Comparison of ENCODE assay signal across 8 cellular contexts in genomic region chr17:41527076-41528023, GRCh38. TPM values are rescaled to one million over a fixed set of nuclear protein-coding genes. Genes with fewer than 3 reads are reported as not detected.
DNase-seq lines count a peak whose midpoint lies in the region; ATAC-seq, FAIRE-seq and TF ChIP-seq lines count a peak whose summit lies in the region.
"Had no signal": no experiment of that assay in that cellular context is flagged by ENCODE, and none has a peak within 500 bp of the region (broad histone marks: within the 10 kb centered on the region; RNA-seq: fewer than 3 reads in every experiment).

No MANE protein-coding gene starts in this region.

- peak overlapping the region; percentile 58 for H3K27ac Mint-ChIP-seq in astrocyte (ENCODE audit: unreplicated experiment)
- H3K27ac Mint-ChIP-seq in stimulated activated memory B cell treated with anti-CD40 and anti-IgM and Interleukin-4, amounts not matched to agents 10 μg/mL and 1 μg/mL and 100 μg/mL, for 72 hours: no peak overlapping the region

- WGBS in HUES64: 1% methylated on average over 60 of the region's 60 CpGs

- H3K4me1 Mint-ChIP-seq in astrocyte (ENCODE audit: low read depth, unreplicated experiment): peaks cover 16% of the 10 kb centered on the region
- peaks cover 15% of the 10 kb centered on the region for H3K4me1 Mint-ChIP-seq in stimulated activated memory B cell treated with anti-CD40 and anti-IgM and Interleukin-4, amounts not matched to agents 10 μg/mL and 1 μg/mL and 100 μg/mL, for 72 hours

- DNase-seq in astrocyte (ENCODE audit: low read depth) (no peak), iPS-NIHi11 (ENCODE audit: low spot score) (peak; percentile 60)
- DNase-seq in stimulated activated CD4-positive, alpha-beta T cell treated with anti-CD3 and anti-CD28 coated beads, Interleukin-1b, Interleukin-23, amount 100 ng/mL, for 48 hours: no peak
- DNase-seq: anterior cingulate cortex had no signal

- FAIRE-seq in astrocyte (lab: Jason Lieb, UNC): no peak

- ATAC-seq in stimulated activated memory B cell treated with anti-CD40 and anti-IgM and Interleukin-4, amounts not matched to agents 10 μg/mL and 1 μg/mL and 100 μg/mL, for 72 hours: no peak
- ATAC-seq in HG03442 (IDR thresholded peaks at IDR 0.05; ENCODE audit: unreplicated experiment): no peak
- no peak for ATAC-seq in HG03432 (IDR thresholded peaks at IDR 0.05; ENCODE audit: unreplicated experiment)

- no peak for TF ChIP-seq CTCF in astrocyte (IDR thresholded peaks at IDR 0.05; ENCODE audit: insufficient read depth, low read depth, low read length)

- peak overlapping the region; percentile 91 for H3K9ac ChIP-seq in HUES64 (ENCODE audit: low read depth, low read length)
- peak overlapping the region; percentile 72 for H3K9ac ChIP-seq in astrocyte (ENCODE audit: low read length)

- H3K79me2 ChIP-seq in astrocyte (ENCODE audit: insufficient read depth, low read length): peaks cover 12% of the 10 kb centered on the region

- H3K4me3 ChIP-seq in HUES64 (ENCODE audit: low read length): peak overlapping the region; percentile 93
- peak overlapping the region; percentile 57 for H3K4me3 ChIP-seq in astrocyte (ENCODE audit: insufficient read depth, low read depth, low read length)

- no peaks in the 10 kb centered on the region for H3K9me3 ChIP-seq in HUES64 (ENCODE audit: insufficient read depth, low read depth, low read length)
- H3K9me3 ChIP-seq in astrocyte (ENCODE audit: insufficient read depth, low read depth, low read length): no peaks in the 10 kb centered on the region

- no peaks in the 10 kb centered on the region for H3K9me3 Mint-ChIP-seq in astrocyte (ENCODE audit: unreplicated experiment)
- no peaks in the 10 kb centered on the region for H3K9me3 Mint-ChIP-seq in stimulated activated memory B cell treated with anti-CD40 and anti-IgM and Interleukin-4, amounts not matched to agents 10 μg/mL and 1 μg/mL and 100 μg/mL, for 72 hours

- peak overlapping the region; percentile 91 for H2AFZ ChIP-seq in astrocyte (ENCODE audit: low read depth, low read length)

- H3K27me3 ChIP-seq in HUES64 (ENCODE audit: insufficient read depth, low read length) (0 out of 2 replicates have a peak, but pooled peaks cover 6% of the 10 kb centered on the region), astrocyte (ENCODE audit: insufficient read depth, low read length) (no peaks in the 10 kb centered on the region)

- peak overlapping the region; percentile 88 for H3K4me2 ChIP-seq in astrocyte (ENCODE audit: low read length)

- H3K27ac ChIP-seq in HUES64 (ENCODE audit: low read depth, low read length) (peak overlapping the region; percentile 88), astrocyte (ENCODE audit: low read depth, low read length) (no peak overlapping the region)

- H3K4me1 ChIP-seq in HUES64 (ENCODE audit: insufficient read depth, low read length): peaks cover 16% of the 10 kb centered on the region
- peaks cover 35% of the 10 kb centered on the region for H3K4me1 ChIP-seq in astrocyte (ENCODE audit: insufficient read depth, low read length)

- peak overlapping the region; percentile 86 for H3K4me3 Mint-ChIP-seq in astrocyte (ENCODE audit: unreplicated experiment)
- H3K4me3 Mint-ChIP-seq in stimulated activated memory B cell treated with anti-CD40 and anti-IgM and Interleukin-4, amounts not matched to agents 10 μg/mL and 1 μg/mL and 100 μg/mL, for 72 hours: peak overlapping the region; percentile 5

- peaks cover 29% of the 10 kb centered on the region for H3K36me3 ChIP-seq in HUES64 (ENCODE audit: insufficient read depth, low read length)
- no peaks in the 10 kb centered on the region for H3K36me3 ChIP-seq in astrocyte (ENCODE audit: insufficient read depth, low read length)

- peaks cover 9% of the 10 kb centered on the region for H3K27me3 Mint-ChIP-seq in astrocyte (ENCODE audit: low read depth, unreplicated experiment)
- peaks cover 70% of the 10 kb centered on the region for H3K27me3 Mint-ChIP-seq in stimulated activated memory B cell treated with anti-CD40 and anti-IgM and Interleukin-4, amounts not matched to agents 10 μg/mL and 1 μg/mL and 100 μg/mL, for 72 hours

- no peaks in the 10 kb centered on the region for H4K20me1 ChIP-seq in astrocyte (ENCODE audit: insufficient read depth, low read length)

- H3K36me3 Mint-ChIP-seq in astrocyte (ENCODE audit: low read depth, unreplicated experiment): no peaks in the 10 kb centered on the region
- no peaks in the 10 kb centered on the region for H3K36me3 Mint-ChIP-seq in stimulated activated memory B cell treated with anti-CD40 and anti-IgM and Interleukin-4, amounts not matched to agents 10 μg/mL and 1 μg/mL and 100 μg/mL, for 72 hours

RNA-seq across cellular contexts. Expression of gene KRT19, which starts 0.8 kb away (rescaled TPM):
- polyA plus RNA-seq in HUES64 (2013, experiment 1 of 2): 105 TPM
- 101 TPM for polyA plus RNA-seq in HUES64 (2013, experiment 2 of 2)
- 113 and 210 TPM in 2 replicates for total RNA-seq in astrocyte

RNA-seq across cellular contexts. Expression of gene KRT15, which starts 8.7 kb away (rescaled TPM):
- polyA plus RNA-seq in HUES64 (2013, experiment 1 of 2): 0.35 TPM
- 0.38 TPM for polyA plus RNA-seq in HUES64 (2013, experiment 2 of 2)
- 0.26 and 0.79 TPM in 2 replicates for total RNA-seq in astrocyte

RNA-seq across cellular contexts. Expression of gene KRT13, which starts 21.9 kb away (rescaled TPM):
- not detected for polyA plus RNA-seq in HUES64 (2013, experiment 1 of 2)
- polyA plus RNA-seq in HUES64 (2013, experiment 2 of 2): not detected
- not detected in 2 replicates for total RNA-seq in astrocyte

RNA-seq across cellular contexts. Expression of gene KRT36, which starts 37.6 kb away (rescaled TPM):
- not detected for polyA plus RNA-seq in HUES64 (2013, experiment 1 of 2)
- polyA plus RNA-seq in HUES64 (2013, experiment 2 of 2): not detected
- total RNA-seq in astrocyte: not detected in 2 replicates

RNA-seq across cellular contexts. Expression of gene KRT9, which starts 44.5 kb away (rescaled TPM):
- not detected for polyA plus RNA-seq in HUES64 (2013, experiment 1 of 2)
- not detected for polyA plus RNA-seq in HUES64 (2013, experiment 2 of 2)
- 0.09 TPM in 1 of 2 replicates, not detected in the other for total RNA-seq in astrocyte
